Comparison of ENCODE assay signal across 12 cellular contexts in the genomic region with DNA sequence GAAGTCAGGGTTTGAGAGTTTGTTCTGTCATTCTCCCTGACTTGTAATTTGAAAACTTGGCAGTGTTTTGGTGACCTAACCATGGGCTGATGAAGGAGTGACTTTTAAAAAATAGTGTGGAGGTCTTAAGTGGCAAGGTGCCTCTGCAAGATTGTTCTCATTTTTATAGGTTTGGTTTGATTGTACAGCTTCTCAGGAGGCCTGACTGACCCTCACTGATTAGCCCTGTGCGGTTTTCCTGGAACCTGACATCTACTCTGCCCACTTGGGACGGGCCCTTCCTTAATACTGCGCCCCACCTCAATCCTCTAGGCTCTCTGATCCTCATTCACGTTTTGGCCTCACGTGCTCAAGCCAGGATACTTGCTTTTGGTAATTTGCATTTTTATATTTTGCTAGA. TPM values are rescaled to one million over a fixed set of nuclear protein-coding genes. Genes with fewer than 3 reads are reported as not detected.
DNase-seq lines count a peak whose midpoint lies in the region; TF ChIP-seq lines count a peak whose summit lies in the region.
"Had no signal": no experiment of that assay in that cellular context is flagged by ENCODE, and none has a peak within 500 bp of the region (broad histone marks: within the 10 kb centered on the region; RNA-seq: fewer than 3 reads in every experiment).

No MANE protein-coding gene starts in this region.

- H3K27ac Mint-ChIP-seq in osteocyte (ENCODE audit: unreplicated experiment): peak overlapping the region; percentile 40

- no peak for TF ChIP-seq CTCF in GM12865 (IDR thresholded peaks at IDR 0.05; ENCODE audit: insufficient read depth, low read depth, low read length, missing control alignments)
- no peak for TF ChIP-seq CTCF in mammary epithelial cell (conservative IDR thresholded peaks at IDR 0.05 in 1 of 2, IDR thresholded peaks at IDR 0.05 in 1 of 2; ENCODE audit: extremely low read depth in 1 of 2, insufficient read depth in 1 of 2, low read depth in 1 of 2, low read length in 2 of 2)
- no peak for TF ChIP-seq CTCF in osteocyte (IDR thresholded peaks at IDR 0.05)

- no peaks in the 10 kb centered on the region for H3K9me3 Mint-ChIP-seq in osteocyte (ENCODE audit: unreplicated experiment)

- no peak overlapping the region for H2AFZ ChIP-seq in mammary epithelial cell (ENCODE audit: low read depth, low read length)

- no peaks in the 10 kb centered on the region for H3K9me3 ChIP-seq in mammary epithelial cell (replicated peaks; ENCODE audit: insufficient read depth, low read length)
- H3K9me3 ChIP-seq: neutrophil, SJSA1 had no signal

- no TSS peak for BruUV-seq in mammary epithelial cell (replicated peaks; lab: Mats Ljungman, UMichigan)

- peaks cover 72% of the 10 kb centered on the region for H3K79me2 ChIP-seq in mammary epithelial cell (ENCODE audit: insufficient read depth, low read length)

- CTCF ChIA-PET in mammary epithelial cell (lab: Charles Lee; ENCODE audit: low non-redundant PET): no interaction called here

- peak overlapping the region; percentile 75 for H3K4me2 ChIP-seq in mammary epithelial cell (ENCODE audit: insufficient read depth, low read depth, low read length)

- H3K27me3 ChIP-seq in mammary epithelial cell (ENCODE audit: insufficient read depth, low read length): no peaks in the 10 kb centered on the region
- H3K27me3 ChIP-seq: neutrophil, SJSA1 had no signal

- peak overlapping the region; percentile 40 for H3K4me3 Mint-ChIP-seq in osteocyte (ENCODE audit: unreplicated experiment)

- H3K27me3 Mint-ChIP-seq in osteocyte (ENCODE audit: unreplicated experiment): peaks cover 3% of the 10 kb centered on the region

- H3K36me3 Mint-ChIP-seq in osteocyte (ENCODE audit: unreplicated experiment): peaks cover 25% of the 10 kb centered on the region

- H3K4me1 ChIP-seq in mammary epithelial cell (ENCODE audit: insufficient read depth, low read length): peaks cover 15% of the 10 kb centered on the region

- 93% methylated on average over 5 of the region's 5 CpGs for WGBS in mammary epithelial cell (ENCODE audit: low coverage, missing lambda C conversion rate)

- H3K4me3 ChIP-seq in GM12865 (ENCODE audit: low read depth, low read length) (peak overlapping the region; percentile 71), mammary epithelial cell (replicated peaks in 1 of 3; ENCODE audit: insufficient read depth in 1 of 3, low read depth in 2 of 3, low read length in 3 of 3) (no peak overlapping the region)
- H3K4me3 ChIP-seq: SJSA1 had no signal

- peaks cover 54% of the 10 kb centered on the region for H3K4me1 Mint-ChIP-seq in osteocyte (ENCODE audit: unreplicated experiment)

- dilution Hi-C loops in mammary epithelial cell (cut with HindIII; ENCODE audit: low sequenced_read_pairs): no loop called here

- no peak overlapping the region for H3K9ac ChIP-seq in mammary epithelial cell (ENCODE audit: insufficient read depth, low read length)

- no peak overlapping the region for H3K27ac ChIP-seq in mammary epithelial cell (ENCODE audit: insufficient read depth, low read depth, low read length)
- H3K27ac ChIP-seq: SJSA1 had no signal

- DNase-seq in GM12865 (ENCODE audit: low read depth): no peak
- peak; percentile 16 for DNase-seq in NAMALWA (ENCODE audit: low spot score)
- DNase-seq in mammary epithelial cell: no peak
- no peak for DNase-seq in osteocyte (ENCODE audit: extremely low spot score, unreplicated experiment)
- DNase-seq in globus pallidus (ENCODE audit: low spot score): no peak
- no peak for DNase-seq in anterior cingulate cortex (lab: John Stamatoyannopoulos, UW)
- no peak for DNase-seq in NCI-H1694 (lab: John Stamatoyannopoulos, UW)
- DNase-seq in NOMO-1 (lab: John Stamatoyannopoulos, UW; ENCODE audit: unreplicated experiment in 2 of 2): no peak
- DNase-seq: activated naive CD4-positive, alpha-beta T cell; Kasumi-1 had no signal

- no peaks in the 10 kb centered on the region for H3K36me3 ChIP-seq in mammary epithelial cell (ENCODE audit: insufficient read depth, low read length)

- in situ Hi-C loops in mammary epithelial cell (cut with MboI; ENCODE audit: low sequenced_read_pairs in 2 of 2): loop anchor here in 1 of 2 donors (25.0 kb wide), 1 partner anchor 621 kb away; no protein-coding TSS in a partner anchor

- H4K20me1 ChIP-seq in mammary epithelial cell (ENCODE audit: insufficient read depth, low read length): no peaks in the 10 kb centered on the region

- intact Hi-C loops in mammary epithelial cell (cut with micrococcal nuclease): no loop called here

RNA-seq across cellular contexts. Expression of gene UBE2E1, which starts 2.8 kb away (rescaled TPM):
- 10 to 100 TPM; 49.5 to 92.7 TPM for total RNA-seq in mammary epithelial cell
- polyA plus RNA-seq in mammary epithelial cell: 115 TPM
- polyA minus RNA-seq in mammary epithelial cell: 45.1 TPM
- 98.5 and 104 TPM in 2 replicates for total RNA-seq in osteocyte
